In genomic region chr1:45010855-45011811, GRCh38 we compare ENCODE assay signal across 8 cellular contexts. TPM values are rescaled to one million over a fixed set of nuclear protein-coding genes. Genes with fewer than 3 reads are reported as not detected.
DNase-seq lines count a peak whose midpoint lies in the region; ATAC-seq, FAIRE-seq and TF ChIP-seq lines count a peak whose summit lies in the region.

TSS of gene HECTD3 (minus strand) at chr1:45011324. CDS start at chr1:45011257, 67 bp downstream.

- H3K9me3 ChIP-seq in smooth muscle cell (replicated peaks; ENCODE audit: low read depth), result no peaks in the 10 kb centered on the region

- H3K4me3 Mint-ChIP-seq in immature natural killer cell, result peak within 1 kb of the TSS; percentile 88 to 96 (median 91)

- H3K36me3 ChIP-seq in ACC112 (ENCODE audit: insufficient read depth, low read length) (peaks cover 4% of the 10 kb centered on the region; the same call in 1 of the 2 replicates), bronchial epithelial cell (ENCODE audit: control insufficient read depth, insufficient read depth, low read length) (peaks cover 33% of the 10 kb centered on the region), smooth muscle cell (ENCODE audit: low read depth) (no peaks in the 10 kb centered on the region)

- TF ChIP-seq CTCF in WI38 (IDR thresholded peaks at IDR 0.05; ENCODE audit: low read depth, low read length), result no peak
- no peak for TF ChIP-seq CTCF in bronchial epithelial cell (IDR thresholded peaks at IDR 0.05; ENCODE audit: insufficient read depth, low read length, severe bottlenecking)
- TF ChIP-seq CTCF in smooth muscle cell (IDR thresholded peaks at IDR 0.05; ENCODE audit: borderline replicate concordance, insufficient read depth, poor library complexity, severe bottlenecking), result no peak

- H3K27ac Mint-ChIP-seq in immature natural killer cell, result peak within 1 kb of the TSS; percentile 86 to 97 (median 92)

- peak; percentile 76 for DNase-seq in NCI-H2196 treated with DMSO at 0.1 percent for 48 hours (lab: John Stamatoyannopoulos, UW; ENCODE audit: unreplicated experiment)
- DNase-seq in bronchial epithelial cell (ENCODE audit: low read depth), result peak; percentile 60
- peak; percentile 70 to 73 (median 71) for DNase-seq in immature natural killer cell
- DNase-seq in smooth muscle cell (lab: John Stamatoyannopoulos, UW; ENCODE audit: unreplicated experiment), result peak; percentile 29

- H3K27me3 Mint-ChIP-seq in immature natural killer cell (ENCODE audit: low read depth in 3 of 3), result peaks cover 2 to 4% (median 3%) of the 10 kb centered on the region in 3 donors

- 3% methylated on average over 57 of the region's 62 CpGs for WGBS in smooth muscle cell (ENCODE audit: low lambda C conversion rate)

- H3K79me2 ChIP-seq in ACC112 (ENCODE audit: control insufficient read depth, insufficient read depth, low read length, unreplicated experiment) (peaks cover 33% of the 10 kb centered on the region), smooth muscle cell (ENCODE audit: low read depth) (peaks cover 10% of the 10 kb centered on the region)

- H3K36me3 Mint-ChIP-seq in immature natural killer cell, result peaks cover 11 to 17% (median 15%) of the 10 kb centered on the region in 3 donors

- H3K4me3 ChIP-seq in ACC112 (ENCODE audit: low read depth, low read length) (peak within 1 kb of the TSS; percentile 89), WI38 (ENCODE audit: low read depth, low read length) (peak within 1 kb of the TSS; percentile 91), bronchial epithelial cell (ENCODE audit: low read depth, low read length) (peak within 1 kb of the TSS; percentile 68), smooth muscle cell (peak within 1 kb of the TSS; percentile 88)

- FAIRE-seq in bronchial epithelial cell (lab: Jason Lieb, UNC), result no peak

- H3K4me1 Mint-ChIP-seq in immature natural killer cell, result peaks cover 47 to 61% of the 10 kb centered on the region in 2 donors

- H3K27ac ChIP-seq in ACC112 (ENCODE audit: low read depth, low read length) (peak within 1 kb of the TSS; percentile 66), smooth muscle cell (ENCODE audit: low read depth) (peak within 1 kb of the TSS; percentile 54)

- H3K4me1 ChIP-seq in ACC112 (ENCODE audit: control insufficient read depth, insufficient read depth, low read length, unreplicated experiment), result peaks cover 17% of the 10 kb centered on the region
- H3K4me1 ChIP-seq in smooth muscle cell (ENCODE audit: low read depth), result peaks cover 17% of the 10 kb centered on the region

- H3K9ac ChIP-seq in smooth muscle cell (ENCODE audit: low read depth), result peak within 1 kb of the TSS; percentile 72

- no peaks in the 10 kb centered on the region for H3F3A ChIP-seq in smooth muscle cell (ENCODE audit: low read depth)

- H3K27me3 ChIP-seq in ACC112 (ENCODE audit: insufficient read depth, low read length) (no peaks in the 10 kb centered on the region), bronchial epithelial cell (ENCODE audit: control insufficient read depth, insufficient read depth, low read length) (no peaks in the 10 kb centered on the region), smooth muscle cell (ENCODE audit: low read depth) (no peaks in the 10 kb centered on the region)

- H3K4me2 ChIP-seq in smooth muscle cell, result peak within 1 kb of the TSS; percentile 99

- H2AFZ ChIP-seq in ACC112 (ENCODE audit: low read length, unreplicated experiment) (peak within 1 kb of the TSS; percentile 96), smooth muscle cell (ENCODE audit: low read depth) (peak within 1 kb of the TSS; percentile 98)

- H4K20me1 ChIP-seq in smooth muscle cell (ENCODE audit: low read depth), result peaks cover 6% of the 10 kb centered on the region

- peak; percentile 52 for ATAC-seq in GM18861 (IDR thresholded peaks at IDR 0.05; ENCODE audit: unreplicated experiment)
- ATAC-seq in HG03095 (IDR thresholded peaks at IDR 0.05; ENCODE audit: unreplicated experiment), result peak; percentile 60

- no peaks in the 10 kb centered on the region for H3K9me3 Mint-ChIP-seq in immature natural killer cell

RNA-seq across cellular contexts. Expression of gene HECTD3, which starts in this region (rescaled TPM):
- total RNA-seq in bronchial epithelial cell (12.1 and 16.8 TPM in 2 replicates), smooth muscle cell (22.1 and 22.7 TPM in 2 replicates)
- polyA plus RNA-seq in immature natural killer cell (10 to 100 TPM in 2 of 3 donors, 1 to 10 TPM in 1; 8.2 to 22.4 (median 17.5) TPM), smooth muscle cell (34.6 and 41.7 TPM in 2 replicates)

Comparison
In these comparisons a context has a peak if more than half of its experiments do, and no peak if none do; other contexts are left out.
1. Peak in every context shown above with its lines: DNase-seq, ATAC-seq, H3K4me3 ChIP-seq and H3K27ac ChIP-seq.